Comparison of ENCODE assay signal across 1 cellular context in the genomic region with DNA sequence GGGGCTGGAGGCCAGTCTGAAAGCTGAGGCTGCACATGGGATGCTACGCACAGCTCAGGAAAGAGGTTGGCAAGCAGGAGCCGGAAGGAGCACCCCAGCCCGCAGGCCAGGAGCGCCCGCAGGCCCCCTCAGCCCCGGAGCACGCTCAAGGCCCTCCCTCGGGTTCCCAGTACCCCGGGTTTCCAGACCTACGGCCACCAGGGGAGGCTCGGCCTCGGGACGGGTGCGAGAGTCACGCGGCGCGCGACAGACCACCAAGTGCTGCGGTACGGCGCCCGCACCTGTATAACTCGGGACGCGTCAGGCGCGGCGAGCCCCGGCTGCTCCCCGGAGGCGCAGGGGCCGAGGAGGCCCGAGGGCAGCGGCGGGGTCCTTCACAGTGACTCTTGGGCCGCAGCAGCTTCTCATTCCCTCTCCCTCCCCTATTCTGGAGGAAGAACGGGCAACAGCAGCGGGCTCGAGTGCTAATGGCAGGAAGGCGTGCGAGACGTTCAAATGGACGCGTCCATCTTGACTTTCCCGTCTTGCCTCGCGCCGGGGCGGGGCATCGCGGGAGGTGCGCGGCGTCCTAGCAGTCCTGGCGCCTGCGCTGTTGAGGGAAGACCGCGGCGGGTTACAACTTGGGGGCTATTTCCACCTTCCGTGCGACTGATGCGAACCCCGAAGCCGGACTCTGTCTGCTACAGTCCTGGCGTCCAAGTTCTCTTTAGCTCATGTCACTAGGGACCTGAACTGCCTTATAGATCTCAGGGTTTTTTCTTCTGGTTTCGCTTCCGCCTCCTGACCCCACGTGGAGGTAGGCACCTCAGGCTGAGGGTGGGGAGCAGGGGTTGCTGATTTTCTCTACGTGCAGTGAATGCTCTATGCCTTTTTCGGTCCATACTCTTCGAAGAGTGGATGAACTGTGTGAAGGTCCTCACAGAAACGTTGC.
A peak's percentile ranks its signal among the peaks of the same experiment; 100 is the strongest.
TF ChIP-seq lines count a peak whose summit lies in the region.

A gene with protein sequence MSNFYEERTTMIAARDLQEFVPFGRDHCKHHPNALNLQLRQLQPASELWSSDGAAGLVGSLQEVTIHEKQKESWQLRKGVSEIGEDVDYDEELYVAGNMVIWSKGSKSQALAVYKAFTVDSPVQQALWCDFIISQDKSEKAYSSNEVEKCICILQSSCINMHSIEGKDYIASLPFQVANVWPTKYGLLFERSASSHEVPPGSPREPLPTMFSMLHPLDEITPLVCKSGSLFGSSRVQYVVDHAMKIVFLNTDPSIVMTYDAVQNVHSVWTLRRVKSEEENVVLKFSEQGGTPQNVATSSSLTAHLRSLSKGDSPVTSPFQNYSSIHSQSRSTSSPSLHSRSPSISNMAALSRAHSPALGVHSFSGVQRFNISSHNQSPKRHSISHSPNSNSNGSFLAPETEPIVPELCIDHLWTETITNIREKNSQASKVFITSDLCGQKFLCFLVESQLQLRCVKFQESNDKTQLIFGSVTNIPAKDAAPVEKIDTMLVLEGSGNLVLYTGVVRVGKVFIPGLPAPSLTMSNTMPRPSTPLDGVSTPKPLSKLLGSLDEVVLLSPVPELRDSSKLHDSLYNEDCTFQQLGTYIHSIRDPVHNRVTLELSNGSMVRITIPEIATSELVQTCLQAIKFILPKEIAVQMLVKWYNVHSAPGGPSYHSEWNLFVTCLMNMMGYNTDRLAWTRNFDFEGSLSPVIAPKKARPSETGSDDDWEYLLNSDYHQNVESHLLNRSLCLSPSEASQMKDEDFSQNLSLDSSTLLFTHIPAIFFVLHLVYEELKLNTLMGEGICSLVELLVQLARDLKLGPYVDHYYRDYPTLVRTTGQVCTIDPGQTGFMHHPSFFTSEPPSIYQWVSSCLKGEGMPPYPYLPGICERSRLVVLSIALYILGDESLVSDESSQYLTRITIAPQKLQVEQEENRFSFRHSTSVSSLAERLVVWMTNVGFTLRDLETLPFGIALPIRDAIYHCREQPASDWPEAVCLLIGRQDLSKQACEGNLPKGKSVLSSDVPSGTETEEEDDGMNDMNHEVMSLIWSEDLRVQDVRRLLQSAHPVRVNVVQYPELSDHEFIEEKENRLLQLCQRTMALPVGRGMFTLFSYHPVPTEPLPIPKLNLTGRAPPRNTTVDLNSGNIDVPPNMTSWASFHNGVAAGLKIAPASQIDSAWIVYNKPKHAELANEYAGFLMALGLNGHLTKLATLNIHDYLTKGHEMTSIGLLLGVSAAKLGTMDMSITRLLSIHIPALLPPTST (N-terminal part only) (minus strand): TSS at position 533 of the 931 bp plus-strand sequence. CDS start 3,368 bp downstream, outside the sequence.

TF ChIP-seq in HepG2, 621 proteins besides CTCF, POLR2A, EP300 and RAD21 (continued from another document and continues in another):
- TF ChIP-seq, protein P1, sequence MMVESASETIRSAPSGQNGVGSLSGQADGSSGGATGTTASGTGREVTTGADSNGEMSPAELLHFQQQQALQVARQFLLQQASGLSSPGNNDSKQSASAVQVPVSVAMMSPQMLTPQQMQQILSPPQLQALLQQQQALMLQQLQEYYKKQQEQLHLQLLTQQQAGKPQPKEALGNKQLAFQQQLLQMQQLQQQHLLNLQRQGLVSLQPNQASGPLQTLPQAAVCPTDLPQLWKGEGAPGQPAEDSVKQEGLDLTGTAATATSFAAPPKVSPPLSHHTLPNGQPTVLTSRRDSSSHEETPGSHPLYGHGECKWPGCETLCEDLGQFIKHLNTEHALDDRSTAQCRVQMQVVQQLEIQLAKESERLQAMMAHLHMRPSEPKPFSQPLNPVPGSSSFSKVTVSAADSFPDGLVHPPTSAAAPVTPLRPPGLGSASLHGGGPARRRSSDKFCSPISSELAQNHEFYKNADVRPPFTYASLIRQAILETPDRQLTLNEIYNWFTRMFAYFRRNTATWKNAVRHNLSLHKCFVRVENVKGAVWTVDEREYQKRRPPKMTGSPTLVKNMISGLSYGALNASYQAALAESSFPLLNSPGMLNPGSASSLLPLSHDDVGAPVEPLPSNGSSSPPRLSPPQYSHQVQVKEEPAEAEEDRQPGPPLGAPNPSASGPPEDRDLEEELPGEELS (CRISPR knock-in tag; IDR thresholded peaks at IDR 0.05): peak; percentile 64; the same call in 1 of the 2 replicates
- TF ChIP-seq, protein P2, sequence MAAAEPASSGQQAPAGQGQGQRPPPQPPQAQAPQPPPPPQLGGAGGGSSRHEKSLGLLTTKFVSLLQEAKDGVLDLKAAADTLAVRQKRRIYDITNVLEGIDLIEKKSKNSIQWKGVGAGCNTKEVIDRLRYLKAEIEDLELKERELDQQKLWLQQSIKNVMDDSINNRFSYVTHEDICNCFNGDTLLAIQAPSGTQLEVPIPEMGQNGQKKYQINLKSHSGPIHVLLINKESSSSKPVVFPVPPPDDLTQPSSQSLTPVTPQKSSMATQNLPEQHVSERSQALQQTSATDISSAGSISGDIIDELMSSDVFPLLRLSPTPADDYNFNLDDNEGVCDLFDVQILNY (CRISPR knock-in tag; conservative IDR thresholded peaks at IDR 0.05): peak; percentile 87
- peak; percentile 70 for TF ChIP-seq FOXC1 (CRISPR knock-in tag; IDR thresholded peaks at IDR 0.05; ENCODE audit: borderline replicate concordance)
- TF ChIP-seq ZNF460 (CRISPR knock-in tag; IDR thresholded peaks at IDR 0.05; ENCODE audit: borderline replicate concordance): no peak; the same call in 1 of the 2 replicates
- peak; percentile 96 for TF ChIP-seq KAT8 (CRISPR knock-in tag; IDR thresholded peaks at IDR 0.05)
- TF ChIP-seq FOXO1 (CRISPR knock-in tag; IDR thresholded peaks at IDR 0.05): no peak; the same call in 1 of the 2 replicates
- peak; percentile 83 for TF ChIP-seq ZNF678 (CRISPR knock-in tag; IDR thresholded peaks at IDR 0.05)
- TF ChIP-seq FOXK1 (CRISPR knock-in tag; IDR thresholded peaks at IDR 0.05; ENCODE audit: borderline replicate concordance, low read depth): peak; percentile 70; the same call in 1 of the 2 replicates
- TF ChIP-seq, protein P3, sequence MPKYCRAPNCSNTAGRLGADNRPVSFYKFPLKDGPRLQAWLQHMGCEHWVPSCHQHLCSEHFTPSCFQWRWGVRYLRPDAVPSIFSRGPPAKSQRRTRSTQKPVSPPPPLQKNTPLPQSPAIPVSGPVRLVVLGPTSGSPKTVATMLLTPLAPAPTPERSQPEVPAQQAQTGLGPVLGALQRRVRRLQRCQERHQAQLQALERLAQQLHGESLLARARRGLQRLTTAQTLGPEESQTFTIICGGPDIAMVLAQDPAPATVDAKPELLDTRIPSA (CRISPR knock-in tag; IDR thresholded peaks at IDR 0.05; ENCODE audit: borderline replicate concordance): peak; percentile 94; the same call in 1 of the 2 replicates
- no peak for TF ChIP-seq SETDB1 (CRISPR knock-in tag; IDR thresholded peaks at IDR 0.05; ENCODE audit: borderline replicate concordance)
- peak; percentile 95 for TF ChIP-seq ZNF709 (CRISPR knock-in tag; IDR thresholded peaks at IDR 0.05)
- TF ChIP-seq, protein P4, sequence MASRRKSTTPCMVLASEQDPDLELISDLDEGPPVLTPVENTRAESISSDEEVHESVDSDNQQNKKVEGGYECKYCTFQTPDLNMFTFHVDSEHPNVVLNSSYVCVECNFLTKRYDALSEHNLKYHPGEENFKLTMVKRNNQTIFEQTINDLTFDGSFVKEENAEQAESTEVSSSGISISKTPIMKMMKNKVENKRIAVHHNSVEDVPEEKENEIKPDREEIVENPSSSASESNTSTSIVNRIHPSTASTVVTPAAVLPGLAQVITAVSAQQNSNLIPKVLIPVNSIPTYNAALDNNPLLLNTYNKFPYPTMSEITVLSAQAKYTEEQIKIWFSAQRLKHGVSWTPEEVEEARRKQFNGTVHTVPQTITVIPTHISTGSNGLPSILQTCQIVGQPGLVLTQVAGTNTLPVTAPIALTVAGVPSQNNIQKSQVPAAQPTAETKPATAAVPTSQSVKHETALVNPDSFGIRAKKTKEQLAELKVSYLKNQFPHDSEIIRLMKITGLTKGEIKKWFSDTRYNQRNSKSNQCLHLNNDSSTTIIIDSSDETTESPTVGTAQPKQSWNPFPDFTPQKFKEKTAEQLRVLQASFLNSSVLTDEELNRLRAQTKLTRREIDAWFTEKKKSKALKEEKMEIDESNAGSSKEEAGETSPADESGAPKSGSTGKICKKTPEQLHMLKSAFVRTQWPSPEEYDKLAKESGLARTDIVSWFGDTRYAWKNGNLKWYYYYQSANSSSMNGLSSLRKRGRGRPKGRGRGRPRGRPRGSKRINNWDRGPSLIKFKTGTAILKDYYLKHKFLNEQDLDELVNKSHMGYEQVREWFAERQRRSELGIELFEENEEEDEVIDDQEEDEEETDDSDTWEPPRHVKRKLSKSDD (CRISPR knock-in tag; IDR thresholded peaks at IDR 0.05; ENCODE audit: low read depth): peak; percentile 44; the same call in 1 of the 2 replicates
- 0 out of 2 replicates have a peak, but pooled peaks have one; percentile 37 for TF ChIP-seq JUN (CRISPR knock-in tag; IDR thresholded peaks at IDR 0.05)
- TF ChIP-seq JARID2 (CRISPR knock-in tag; IDR thresholded peaks at IDR 0.05; ENCODE audit: insufficient replicate concordance): no peak
- TF ChIP-seq MAZ (IDR thresholded peaks at IDR 0.05; ENCODE audit: borderline replicate concordance, low read depth, low read length): peak; percentile 76
- TF ChIP-seq MAZ (CRISPR knock-in tag; IDR thresholded peaks at IDR 0.05; ENCODE audit: low read depth): peak; percentile 96
- no peak for TF ChIP-seq TBX3 (IDR thresholded peaks at IDR 0.05; ENCODE audit: borderline replicate concordance)
- TF ChIP-seq ZBTB1 (CRISPR knock-in tag; IDR thresholded peaks at IDR 0.05; ENCODE audit: borderline replicate concordance): no peak
- no peak; the same call in 1 of the 2 replicates for TF ChIP-seq ZC3H13 (CRISPR knock-in tag; IDR thresholded peaks at IDR 0.05)
- TF ChIP-seq, protein P5, sequence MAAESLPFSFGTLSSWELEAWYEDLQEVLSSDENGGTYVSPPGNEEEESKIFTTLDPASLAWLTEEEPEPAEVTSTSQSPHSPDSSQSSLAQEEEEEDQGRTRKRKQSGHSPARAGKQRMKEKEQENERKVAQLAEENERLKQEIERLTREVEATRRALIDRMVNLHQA (CRISPR knock-in tag; IDR thresholded peaks at IDR 0.05): no peak
- TF ChIP-seq FOXJ3 (CRISPR knock-in tag; IDR thresholded peaks at IDR 0.05; ENCODE audit: borderline replicate concordance): no peak; the same call in 1 of the 2 replicates
- TF ChIP-seq ZNF772 (CRISPR knock-in tag; IDR thresholded peaks at IDR 0.05): peak; percentile 97
- TF ChIP-seq RBM39 (IDR thresholded peaks at IDR 0.05; ENCODE audit: low read depth, low read length, poor library complexity, severe bottlenecking): peak; percentile 74
- no peak for TF ChIP-seq ZNF644 (CRISPR knock-in tag; IDR thresholded peaks at IDR 0.05; ENCODE audit: low read depth)
- TF ChIP-seq EED (CRISPR knock-in tag; IDR thresholded peaks at IDR 0.05): peak; percentile 97
- TF ChIP-seq, protein P6, sequence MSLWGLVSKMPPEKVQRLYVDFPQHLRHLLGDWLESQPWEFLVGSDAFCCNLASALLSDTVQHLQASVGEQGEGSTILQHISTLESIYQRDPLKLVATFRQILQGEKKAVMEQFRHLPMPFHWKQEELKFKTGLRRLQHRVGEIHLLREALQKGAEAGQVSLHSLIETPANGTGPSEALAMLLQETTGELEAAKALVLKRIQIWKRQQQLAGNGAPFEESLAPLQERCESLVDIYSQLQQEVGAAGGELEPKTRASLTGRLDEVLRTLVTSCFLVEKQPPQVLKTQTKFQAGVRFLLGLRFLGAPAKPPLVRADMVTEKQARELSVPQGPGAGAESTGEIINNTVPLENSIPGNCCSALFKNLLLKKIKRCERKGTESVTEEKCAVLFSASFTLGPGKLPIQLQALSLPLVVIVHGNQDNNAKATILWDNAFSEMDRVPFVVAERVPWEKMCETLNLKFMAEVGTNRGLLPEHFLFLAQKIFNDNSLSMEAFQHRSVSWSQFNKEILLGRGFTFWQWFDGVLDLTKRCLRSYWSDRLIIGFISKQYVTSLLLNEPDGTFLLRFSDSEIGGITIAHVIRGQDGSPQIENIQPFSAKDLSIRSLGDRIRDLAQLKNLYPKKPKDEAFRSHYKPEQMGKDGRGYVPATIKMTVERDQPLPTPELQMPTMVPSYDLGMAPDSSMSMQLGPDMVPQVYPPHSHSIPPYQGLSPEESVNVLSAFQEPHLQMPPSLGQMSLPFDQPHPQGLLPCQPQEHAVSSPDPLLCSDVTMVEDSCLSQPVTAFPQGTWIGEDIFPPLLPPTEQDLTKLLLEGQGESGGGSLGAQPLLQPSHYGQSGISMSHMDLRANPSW (CRISPR knock-in tag; IDR thresholded peaks at IDR 0.05; ENCODE audit: borderline replicate concordance): no peak
- TF ChIP-seq, protein P7, sequence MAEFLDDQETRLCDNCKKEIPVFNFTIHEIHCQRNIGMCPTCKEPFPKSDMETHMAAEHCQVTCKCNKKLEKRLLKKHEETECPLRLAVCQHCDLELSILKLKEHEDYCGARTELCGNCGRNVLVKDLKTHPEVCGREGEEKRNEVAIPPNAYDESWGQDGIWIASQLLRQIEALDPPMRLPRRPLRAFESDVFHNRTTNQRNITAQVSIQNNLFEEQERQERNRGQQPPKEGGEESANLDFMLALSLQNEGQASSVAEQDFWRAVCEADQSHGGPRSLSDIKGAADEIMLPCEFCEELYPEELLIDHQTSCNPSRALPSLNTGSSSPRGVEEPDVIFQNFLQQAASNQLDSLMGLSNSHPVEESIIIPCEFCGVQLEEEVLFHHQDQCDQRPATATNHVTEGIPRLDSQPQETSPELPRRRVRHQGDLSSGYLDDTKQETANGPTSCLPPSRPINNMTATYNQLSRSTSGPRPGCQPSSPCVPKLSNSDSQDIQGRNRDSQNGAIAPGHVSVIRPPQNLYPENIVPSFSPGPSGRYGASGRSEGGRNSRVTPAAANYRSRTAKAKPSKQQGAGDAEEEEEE (CRISPR knock-in tag; IDR thresholded peaks at IDR 0.05; ENCODE audit: borderline replicate concordance): no peak
- TF ChIP-seq KMT2A (CRISPR knock-in tag; IDR thresholded peaks at IDR 0.05): peak; percentile 99
- no peak for TF ChIP-seq NFRKB (IDR thresholded peaks at IDR 0.05)
- TF ChIP-seq, protein P8, sequence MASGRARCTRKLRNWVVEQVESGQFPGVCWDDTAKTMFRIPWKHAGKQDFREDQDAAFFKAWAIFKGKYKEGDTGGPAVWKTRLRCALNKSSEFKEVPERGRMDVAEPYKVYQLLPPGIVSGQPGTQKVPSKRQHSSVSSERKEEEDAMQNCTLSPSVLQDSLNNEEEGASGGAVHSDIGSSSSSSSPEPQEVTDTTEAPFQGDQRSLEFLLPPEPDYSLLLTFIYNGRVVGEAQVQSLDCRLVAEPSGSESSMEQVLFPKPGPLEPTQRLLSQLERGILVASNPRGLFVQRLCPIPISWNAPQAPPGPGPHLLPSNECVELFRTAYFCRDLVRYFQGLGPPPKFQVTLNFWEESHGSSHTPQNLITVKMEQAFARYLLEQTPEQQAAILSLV (CRISPR knock-in tag; IDR thresholded peaks at IDR 0.05; ENCODE audit: borderline replicate concordance): peak; percentile 84; the same call in 1 of the 2 replicates
- TF ChIP-seq, protein P9, sequence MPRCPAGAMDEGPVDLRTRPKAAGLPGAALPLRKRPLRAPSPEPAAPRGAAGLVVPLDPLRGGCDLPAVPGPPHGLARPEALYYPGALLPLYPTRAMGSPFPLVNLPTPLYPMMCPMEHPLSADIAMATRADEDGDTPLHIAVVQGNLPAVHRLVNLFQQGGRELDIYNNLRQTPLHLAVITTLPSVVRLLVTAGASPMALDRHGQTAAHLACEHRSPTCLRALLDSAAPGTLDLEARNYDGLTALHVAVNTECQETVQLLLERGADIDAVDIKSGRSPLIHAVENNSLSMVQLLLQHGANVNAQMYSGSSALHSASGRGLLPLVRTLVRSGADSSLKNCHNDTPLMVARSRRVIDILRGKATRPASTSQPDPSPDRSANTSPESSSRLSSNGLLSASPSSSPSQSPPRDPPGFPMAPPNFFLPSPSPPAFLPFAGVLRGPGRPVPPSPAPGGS (CRISPR knock-in tag; IDR thresholded peaks at IDR 0.05): peak; percentile 73; the same call in 1 of the 2 replicates
- 0 out of 2 replicates have a peak, but pooled peaks have one; percentile 69 for TF ChIP-seq PCBP1 (IDR thresholded peaks at IDR 0.05; ENCODE audit: borderline replicate concordance, low read depth, low read length)
- no peak for TF ChIP-seq ZNF251 (CRISPR knock-in tag; IDR thresholded peaks at IDR 0.05)
- peak; percentile 82 for TF ChIP-seq ZNF775 (CRISPR knock-in tag; IDR thresholded peaks at IDR 0.05; ENCODE audit: borderline replicate concordance)
